2 cellular contexts compared by ENCODE assay signal in the genomic region with DNA sequence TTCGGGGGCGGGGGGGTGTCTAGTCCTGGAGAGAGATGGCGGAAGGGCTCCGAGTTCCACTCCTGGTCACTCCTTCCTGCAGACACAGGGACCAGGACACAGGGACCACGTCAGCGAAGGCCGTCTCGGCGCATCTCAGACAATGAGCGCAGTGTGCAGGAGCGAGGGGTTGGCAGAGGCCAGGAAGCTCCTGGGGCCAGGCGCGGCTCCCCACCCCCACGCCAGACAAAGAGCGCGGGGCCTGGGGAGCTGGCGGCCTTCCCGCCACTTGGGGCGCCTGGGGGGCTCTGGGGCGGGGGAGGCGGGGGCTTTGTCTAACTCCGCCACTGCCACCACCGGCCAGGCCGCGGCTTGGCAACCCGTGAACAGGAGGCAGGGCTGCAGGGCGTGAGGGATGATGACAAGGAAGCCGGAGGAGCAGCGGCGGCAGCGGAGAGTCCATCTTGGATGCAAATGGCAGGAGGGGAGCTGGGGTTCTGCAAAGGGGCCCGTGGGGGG.
TF ChIP-seq lines count a peak whose summit lies in the region.

No MANE protein-coding gene starts in this region.

TF ChIP-seq in A549, 52 proteins besides CTCF, POLR2A, EP300 and RAD21:
- TF ChIP-seq, protein P1, sequence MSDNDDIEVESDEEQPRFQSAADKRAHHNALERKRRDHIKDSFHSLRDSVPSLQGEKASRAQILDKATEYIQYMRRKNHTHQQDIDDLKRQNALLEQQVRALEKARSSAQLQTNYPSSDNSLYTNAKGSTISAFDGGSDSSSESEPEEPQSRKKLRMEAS (IDR thresholded peaks at IDR 0.05) = no peak
- TF ChIP-seq RNF2 (IDR thresholded peaks at IDR 0.05; ENCODE audit: borderline replicate concordance, low read depth) = no peak
- TF ChIP-seq HOXA7 (CRISPR knock-in tag; IDR thresholded peaks at IDR 0.05) = no peak
- no peak for TF ChIP-seq BHLHE40 (IDR thresholded peaks at IDR 0.05; ENCODE audit: low read depth, low read length)
- no peak for TF ChIP-seq FOSB (CRISPR knock-in tag; IDR thresholded peaks at IDR 0.05)
- TF ChIP-seq SREBF2 (IDR thresholded peaks at IDR 0.05) = no peak
- TF ChIP-seq, protein P2, sequence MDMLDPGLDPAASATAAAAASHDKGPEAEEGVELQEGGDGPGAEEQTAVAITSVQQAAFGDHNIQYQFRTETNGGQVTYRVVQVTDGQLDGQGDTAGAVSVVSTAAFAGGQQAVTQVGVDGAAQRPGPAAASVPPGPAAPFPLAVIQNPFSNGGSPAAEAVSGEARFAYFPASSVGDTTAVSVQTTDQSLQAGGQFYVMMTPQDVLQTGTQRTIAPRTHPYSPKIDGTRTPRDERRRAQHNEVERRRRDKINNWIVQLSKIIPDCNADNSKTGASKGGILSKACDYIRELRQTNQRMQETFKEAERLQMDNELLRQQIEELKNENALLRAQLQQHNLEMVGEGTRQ (IDR thresholded peaks at IDR 0.05) = no peak
- TF ChIP-seq HDAC2 (IDR thresholded peaks at IDR 0.05) = no peak
- TF ChIP-seq MAZ (IDR thresholded peaks at IDR 0.05; ENCODE audit: borderline replicate concordance, low read depth, low read length) = no peak
- no peak for TF ChIP-seq CBX2 (IDR thresholded peaks at IDR 0.05; ENCODE audit: borderline replicate concordance, low read depth)
- TF ChIP-seq ZSCAN20 (CRISPR knock-in tag; IDR thresholded peaks at IDR 0.05) = no peak
- no peak for TF ChIP-seq CHD4 (IDR thresholded peaks at IDR 0.05; ENCODE audit: borderline replicate concordance)
- TF ChIP-seq KDM1A (IDR thresholded peaks at IDR 0.05; ENCODE audit: low read depth) = no peak

TF ChIP-seq in GM12891, 5 proteins besides CTCF, POLR2A, EP300 and RAD21:
- TF ChIP-seq POU2F2 (IDR thresholded peaks at IDR 0.05; ENCODE audit: low read depth, low read length) (0 out of 2 replicates have a peak, but pooled peaks have one; percentile 8), POLR2AphosphoS5 (IDR thresholded peaks at IDR 0.05; ENCODE audit: low read depth, low read length) (no peak), SPI1 (IDR thresholded peaks at IDR 0.05; ENCODE audit: low read depth, low read length) (no peak), TAF1 (IDR thresholded peaks at IDR 0.05; ENCODE audit: low read depth, low read length) (no peak), PAX5 (IDR thresholded peaks at IDR 0.05; ENCODE audit: insufficient read depth, low read length, severe bottlenecking) (no peak)
